Comparison of ENCODE assay signal across 21 cellular contexts in the genomic region with DNA sequence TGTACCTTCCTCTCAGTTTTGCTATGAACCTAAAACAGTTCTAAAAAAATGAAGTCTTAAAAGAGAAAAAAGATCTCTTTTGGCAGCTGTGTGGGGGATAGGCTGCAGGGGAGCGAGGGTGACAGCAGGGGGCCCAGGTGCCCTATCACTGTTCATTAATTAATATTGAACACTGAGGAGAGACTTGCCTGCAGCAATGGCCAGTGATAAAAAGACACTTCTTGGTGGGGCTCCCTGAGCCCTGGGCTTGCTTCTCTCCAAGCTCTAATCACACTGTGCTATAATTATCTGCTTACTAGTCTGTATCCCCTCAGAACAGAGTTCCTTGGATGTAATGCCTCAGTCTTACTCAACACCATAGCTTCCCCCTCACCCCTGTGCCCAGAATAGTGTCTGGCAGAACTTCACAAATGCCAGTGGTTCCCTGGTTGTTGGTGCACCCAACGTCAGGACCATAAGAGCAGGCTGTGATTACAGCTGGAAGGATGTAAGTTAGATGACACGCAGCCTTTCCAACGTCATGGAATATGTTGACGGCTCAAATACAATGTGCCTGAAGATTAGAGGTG. TPM values are rescaled to one million over a fixed set of nuclear protein-coding genes. Genes with fewer than 3 reads are reported as not detected.
DNase-seq lines count a peak whose midpoint lies in the region; ATAC-seq and TF ChIP-seq lines count a peak whose summit lies in the region.
"Had no signal": no experiment of that assay in that cellular context is flagged by ENCODE, and none has a peak within 500 bp of the region (broad histone marks: within the 10 kb centered on the region; RNA-seq: fewer than 3 reads in every experiment).

No MANE protein-coding gene starts in this region.

- no peak overlapping the region for H2BK12ac ChIP-seq in neuronal stem cell (ENCODE audit: low read length)

- peaks cover 28% of the 10 kb centered on the region for H3K27me3 Mint-ChIP-seq in chondrocyte (ENCODE audit: low read depth)

- no peaks in the 10 kb centered on the region for H3F3A ChIP-seq in Loucy (ENCODE audit: low read depth)

- no peaks in the 10 kb centered on the region for H4K20me1 ChIP-seq in Loucy (ENCODE audit: insufficient read depth, low read length, poor library complexity, severe bottlenecking)
- H4K20me1 ChIP-seq: BLaER1 treated with 17β-estradiol and CSF1 and Interleukin-3, amounts not matched to agents 10 nM and 100 nM had no signal

- H3K79me1 ChIP-seq in neuronal stem cell (ENCODE audit: low read depth, low read length) = no peaks in the 10 kb centered on the region

- H2BK5ac ChIP-seq in neuronal stem cell (ENCODE audit: low read length) = no peak overlapping the region

- H2AFZ ChIP-seq in Loucy (ENCODE audit: low read length) (no peak overlapping the region), neuronal stem cell (ENCODE audit: low read length) (no peak overlapping the region)

- H3K4ac ChIP-seq in neuronal stem cell (ENCODE audit: low read length) = no peak overlapping the region

- no peak overlapping the region for H3K14ac ChIP-seq in neuronal stem cell (ENCODE audit: low read length)

- ATAC-seq in Right ventricle myocardium superior (ENCODE audit: poor library complexity) = peak; percentile 62
- no peak for ATAC-seq in left cardiac atrium
- ATAC-seq: CD8-positive, alpha-beta T cell; GM12878 had no signal

- H3K9me3 Mint-ChIP-seq in chondrocyte (ENCODE audit: low read depth) = peaks cover 3% of the 10 kb centered on the region
- H3K9me3 Mint-ChIP-seq: CD8-positive, alpha-beta T cell; H9 had no signal

- no peaks in the 10 kb centered on the region for H3K36me3 Mint-ChIP-seq in chondrocyte (ENCODE audit: low read depth)
- H3K36me3 Mint-ChIP-seq: CD8-positive, alpha-beta T cell had no signal

- H4K8ac ChIP-seq in neuronal stem cell (ENCODE audit: low read depth, low read length) = no peak overlapping the region

- H3K23ac ChIP-seq in neuronal stem cell (ENCODE audit: low read depth, low read length, poor library complexity) = no peak overlapping the region

- no peak overlapping the region for H2BK15ac ChIP-seq in neuronal stem cell (ENCODE audit: low read length)

- DNase-seq in Right ventricle myocardium superior (no peak), left cardiac atrium (no peak), fibroblast of gingiva (ENCODE audit: low read depth) (peak; percentile 29), neuronal stem cell (ENCODE audit: low spot score) (no peak), NCI-H345 treated with DMSO at 0.1 percent for 48 hours (lab: John Stamatoyannopoulos, UW; ENCODE audit: unreplicated experiment) (no peak), DMS153 treated with DMSO at 0.1 percent for 48 hours (lab: John Stamatoyannopoulos, UW; ENCODE audit: unreplicated experiment) (no peak), chondrocyte (ENCODE audit: low spot score) (no peak)
- DNase-seq: 8988T; Calu3; CD8-positive, alpha-beta T cell; DMS53; DND-41; EL; H9 had no signal

- H3K27ac ChIP-seq in neuronal stem cell (replicated peaks; ENCODE audit: low read length) = no peak overlapping the region
- H3K27ac ChIP-seq: BLaER1 treated with 17β-estradiol and CSF1 and Interleukin-3, amounts not matched to agents 10 nM and 100 nM had no signal

- H3K27me3 ChIP-seq in Loucy (ENCODE audit: insufficient read depth, low read length, poor library complexity, severe bottlenecking) = no peaks in the 10 kb centered on the region
- no peaks in the 10 kb centered on the region for H3K27me3 ChIP-seq in neuronal stem cell (ENCODE audit: control insufficient read depth in 3 of 3, insufficient read depth in 3 of 3, low read depth in 1 of 3, low read length in 3 of 3)
- H3K27me3 ChIP-seq: BLaER1 treated with 17β-estradiol and CSF1 and Interleukin-3, amounts not matched to agents 10 nM and 100 nM had no signal

- no peak overlapping the region for H4K91ac ChIP-seq in neuronal stem cell (ENCODE audit: low read depth, low read length, poor library complexity)

- H3K9me3 ChIP-seq in Loucy (ENCODE audit: insufficient read depth, low read depth, low read length) (no peaks in the 10 kb centered on the region), neuronal stem cell (replicated peaks in 1 of 2; ENCODE audit: control insufficient read depth in 2 of 2, insufficient read depth in 1 of 2, low read depth in 1 of 2, low read length in 2 of 2) (no peaks in the 10 kb centered on the region)
- H3K9me3 ChIP-seq: BLaER1 treated with 17β-estradiol and CSF1 and Interleukin-3, amounts not matched to agents 10 nM and 100 nM had no signal

- H3K36me3 ChIP-seq in Loucy (ENCODE audit: insufficient read depth, low read length) = no peaks in the 10 kb centered on the region
- no peaks in the 10 kb centered on the region for H3K36me3 ChIP-seq in neuronal stem cell (replicated peaks in 1 of 2; ENCODE audit: control insufficient read depth in 2 of 2, insufficient read depth in 2 of 2, low read length in 2 of 2)
- H3K36me3 ChIP-seq: BLaER1 treated with 17β-estradiol and CSF1 and Interleukin-3, amounts not matched to agents 10 nM and 100 nM had no signal

- H3K27ac Mint-ChIP-seq in chondrocyte (ENCODE audit: unreplicated experiment) = no peak overlapping the region
- H3K27ac Mint-ChIP-seq: CD8-positive, alpha-beta T cell; H9 had no signal

- H3K4me3 ChIP-seq in Loucy (ENCODE audit: low read length, poor library complexity, severe bottlenecking) (no peak overlapping the region), neuronal stem cell (ENCODE audit: low read length in 2 of 2) (no peak overlapping the region)
- H3K4me3 ChIP-seq: BLaER1 treated with 17β-estradiol and CSF1 and Interleukin-3, amounts not matched to agents 10 nM and 100 nM; GM12878 had no signal

- H3K9me2 ChIP-seq in Loucy (replicated peaks; ENCODE audit: low read depth, low read length) = no peaks in the 10 kb centered on the region

- H3K18ac ChIP-seq in neuronal stem cell (ENCODE audit: low read length) = peak overlapping the region; percentile 21

- H3K9ac ChIP-seq in Loucy (ENCODE audit: low read depth, low read length, poor library complexity, severe bottlenecking) (no peak overlapping the region), neuronal stem cell (ENCODE audit: low read depth, low read length, poor library complexity) (no peak overlapping the region)
- H3K9ac ChIP-seq: BLaER1 treated with 17β-estradiol and CSF1 and Interleukin-3, amounts not matched to agents 10 nM and 100 nM had no signal

- no peaks in the 10 kb centered on the region for H3K4me1 ChIP-seq in Loucy (ENCODE audit: insufficient read depth, low read length, poor library complexity, severe bottlenecking)
- no peaks in the 10 kb centered on the region for H3K4me1 ChIP-seq in neuronal stem cell (ENCODE audit: control insufficient read depth in 2 of 2, insufficient read depth in 1 of 2, low read depth in 1 of 2, low read length in 2 of 2)

- H3K4me3 Mint-ChIP-seq in chondrocyte (ENCODE audit: unreplicated experiment) = no peak overlapping the region
- H3K4me3 Mint-ChIP-seq: CD8-positive, alpha-beta T cell; H9 had no signal

- H2AK5ac ChIP-seq in neuronal stem cell (ENCODE audit: low read depth, low read length) = no peak overlapping the region

- no peak overlapping the region for H3K4me2 ChIP-seq in Loucy (ENCODE audit: low read depth, low read length, poor library complexity, severe bottlenecking)
- H3K4me2 ChIP-seq in neuronal stem cell (ENCODE audit: insufficient read depth, low read length, poor library complexity, severe bottlenecking) = no peak overlapping the region
- H3K4me2 ChIP-seq: BLaER1 treated with 17β-estradiol and CSF1 and Interleukin-3, amounts not matched to agents 10 nM and 100 nM had no signal

- intact Hi-C loops in Right ventricle myocardium superior (cut with DNase I) (no loop called here), left cardiac atrium (cut with DNase I) (no loop called here)

- no CpG with 5 or more reads among the region's 5 CpGs for WGBS in neuronal stem cell (ENCODE audit: extremely low coverage in 2 of 2, insufficient read length in 2 of 2, insufficient replicate concordance in 1 of 2), 2 donors

- H2BK120ac ChIP-seq in neuronal stem cell (ENCODE audit: low read depth, low read length) = no peak overlapping the region

- H3K79me2 ChIP-seq in Loucy (ENCODE audit: insufficient read depth, low read length) = no peaks in the 10 kb centered on the region

- H3K4me1 Mint-ChIP-seq in chondrocyte (ENCODE audit: low read depth) = no peaks in the 10 kb centered on the region

- peak; percentile 28 for TF ChIP-seq CTCF in Loucy (conservative IDR thresholded peaks at IDR 0.05; ENCODE audit: low read length)
- TF ChIP-seq CTCF in chondrocyte (IDR thresholded peaks at IDR 0.05) = no peak

RNA-seq across cellular contexts. Expression of gene IRX6, which starts 52.0 kb away (rescaled TPM):
- total RNA-seq in Right ventricle myocardium superior = 1.4 TPM
- total RNA-seq in left cardiac atrium = under 1 TPM; 0.34 to 0.44 TPM
- 0.07 TPM for polyA plus RNA-seq in neuronal stem cell (2013, experiment 1 of 2)
- 0.06 TPM for polyA plus RNA-seq in neuronal stem cell (2013, experiment 2 of 2)
- total RNA-seq in chondrocyte = not detected in 3 replicates
- total RNA-seq: A673; Calu3; CD8-positive, alpha-beta T cell; G401; GM12878; H9 had no signal
- polyA plus RNA-seq: AG04450, GM12878, H1 had no signal
